Comparison of ENCODE assay signal across 8 cellular contexts in genomic region chr16:20741555-20742285, GRCh38.
DNase-seq lines count a peak whose midpoint lies in the region; ATAC-seq and TF ChIP-seq lines count a peak whose summit lies in the region.

A gene with protein sequence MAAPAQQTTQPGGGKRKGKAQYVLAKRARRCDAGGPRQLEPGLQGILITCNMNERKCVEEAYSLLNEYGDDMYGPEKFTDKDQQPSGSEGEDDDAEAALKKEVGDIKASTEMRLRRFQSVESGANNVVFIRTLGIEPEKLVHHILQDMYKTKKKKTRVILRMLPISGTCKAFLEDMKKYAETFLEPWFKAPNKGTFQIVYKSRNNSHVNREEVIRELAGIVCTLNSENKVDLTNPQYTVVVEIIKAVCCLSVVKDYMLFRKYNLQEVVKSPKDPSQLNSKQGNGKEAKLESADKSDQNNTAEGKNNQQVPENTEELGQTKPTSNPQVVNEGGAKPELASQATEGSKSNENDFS (minus strand): TSS chr16:20741818. CDS start chr16:20741739, 79 bp downstream.

- H3K27ac ChIP-seq in caudate nucleus (ENCODE audit: low read depth, low read length), result peak within 1 kb of the TSS; percentile 96

- ATAC-seq in GM19023 (IDR thresholded peaks at IDR 0.05; ENCODE audit: unreplicated experiment) (peak; percentile 82), HG03196 (IDR thresholded peaks at IDR 0.05; ENCODE audit: unreplicated experiment) (peak; percentile 78)

- no peak; the same call in 1 of the 2 replicates for TF ChIP-seq CTCF in AG09319 (IDR thresholded peaks at IDR 0.05; ENCODE audit: low read depth, low read length)

- DNase-seq in AG09319 (ENCODE audit: extremely low read depth, low read depth), result peak; percentile 84
- DNase-seq in NCI-H345 (lab: John Stamatoyannopoulos, UW), result peak; percentile 95
- peak; percentile 92 to 97 (median 96) for DNase-seq in activated CD4-positive, CD25-positive, alpha-beta regulatory T cell (lab: John Stamatoyannopoulos, UW)
- DNase-seq in caudate nucleus (lab: John Stamatoyannopoulos, UW), result peak; percentile 41 to 97 (median 89)
- DNase-seq in iris pigment epithelial cell (ENCODE audit: low read depth), result peak; percentile 97
- DNase-seq in stimulated activated CD4-positive, alpha-beta T cell treated with anti-CD3 and anti-CD28 coated beads, Interleukin-12 subunit alpha, Interleukin-12 subunit beta, amount 100 ng/mL, for 24 hours (ENCODE audit: low read depth in 2 of 2), result peak; percentile 96 to 99

Comparison
In these comparisons a context has a peak if more than half of its experiments do, and no peak if none do; other contexts are left out.
1. Peak in every context shown above with its lines: DNase-seq, ATAC-seq and H3K27ac ChIP-seq.